Comparison of ENCODE assay signal across 10 cellular contexts in genomic region chr1:78652019-78652560, GRCh38. TPM values are rescaled to one million over a fixed set of nuclear protein-coding genes. Genes with fewer than 3 reads are reported as not detected.
DNase-seq lines count a peak whose midpoint lies in the region; ATAC-seq and TF ChIP-seq lines count a peak whose summit lies in the region.
"Had no signal": no experiment of that assay in that cellular context is flagged by ENCODE, and none has a peak within 500 bp of the region (broad histone marks: within the 10 kb centered on the region; RNA-seq: fewer than 3 reads in every experiment).

No MANE protein-coding gene starts in this region.

- no peak for ATAC-seq in DND-41 (ENCODE audit: insufficient read depth, low read depth)
- no peak for ATAC-seq in activated naive CD8-positive, alpha-beta T cell treated with anti-CD3 and anti-CD28 coated beads, Interleukin-2, amount 50 U/mL, for 24 hours
- ATAC-seq in omental fat pad (ENCODE audit: low FRiP score), result no peak
- ATAC-seq in GM19324 (IDR thresholded peaks at IDR 0.05; ENCODE audit: low FRiP score, unreplicated experiment), result no peak
- ATAC-seq: left lung had no signal

- TF ChIP-seq CTCF in AG04449 (IDR thresholded peaks at IDR 0.05; ENCODE audit: insufficient read depth, low read length, missing control alignments) (no peak), DND-41 (IDR thresholded peaks at IDR 0.05; ENCODE audit: borderline replicate concordance, extremely low read depth, low read length, poor library complexity, severe bottlenecking) (no peak), nephron (IDR thresholded peaks at IDR 0.05; ENCODE audit: unreplicated experiment in 3 of 3) (no peak), omental fat pad (IDR thresholded peaks at IDR 0.05) (no peak)

- H3K36me3 Mint-ChIP-seq in activated naive CD8-positive, alpha-beta T cell treated with anti-CD3 and anti-CD28 coated beads, Interleukin-2, amount 50 U/mL, for 24 hours (ENCODE audit: low read depth), result peaks cover 31% of the 10 kb centered on the region
- peaks cover 3% of the 10 kb centered on the region for H3K36me3 Mint-ChIP-seq in nephron (ENCODE audit: low read depth)

- peak overlapping the region; percentile 68 for H3K4me2 ChIP-seq in DND-41 (ENCODE audit: insufficient read depth, low read length)

- peaks cover 38% of the 10 kb centered on the region for H3K4me1 ChIP-seq in DND-41 (ENCODE audit: insufficient read depth, low read length)
- H3K4me1 ChIP-seq: uterus had no signal

- H3K9me3 Mint-ChIP-seq in activated naive CD8-positive, alpha-beta T cell treated with anti-CD3 and anti-CD28 coated beads, Interleukin-2, amount 50 U/mL, for 24 hours, result peaks cover 7% of the 10 kb centered on the region
- peaks cover 11% of the 10 kb centered on the region for H3K9me3 Mint-ChIP-seq in nephron

- H3K4me1 Mint-ChIP-seq in activated naive CD8-positive, alpha-beta T cell treated with anti-CD3 and anti-CD28 coated beads, Interleukin-2, amount 50 U/mL, for 24 hours, result peaks cover 42% of the 10 kb centered on the region
- peaks cover 35% of the 10 kb centered on the region for H3K4me1 Mint-ChIP-seq in nephron

- no peak overlapping the region for H2AFZ ChIP-seq in DND-41 (ENCODE audit: low read depth, low read length)

- H3K4me3 ChIP-seq in AG04449 (ENCODE audit: low read depth, low read length), result peak overlapping the region; percentile 48
- H3K4me3 ChIP-seq in DND-41 (ENCODE audit: low read depth in 1 of 2, low read length in 2 of 2), result peak overlapping the region; percentile 42 to 62; a peak in 3 of 4 replicates

- CTCF ChIA-PET in AG04449 (lab: Yijun Ruan, JAX), result interaction anchor here (0.8 kb wide), 1 partner anchor 14 kb away, joined by 3 read pairs; no protein-coding TSS in a partner anchor

- H3K9me3 ChIP-seq in DND-41 (ENCODE audit: insufficient read depth, low read length, severe bottlenecking), result peaks cover 4% of the 10 kb centered on the region
- H3K9me3 ChIP-seq: uterus had no signal

- H3K9ac ChIP-seq in DND-41 (ENCODE audit: low read depth, low read length), result peak overlapping the region; percentile 51

- H3K36me3 ChIP-seq in DND-41 (ENCODE audit: insufficient read depth, low read length), result peaks cover 27% of the 10 kb centered on the region; the same call in 1 of the 2 replicates
- H3K36me3 ChIP-seq: uterus had no signal

- H3K27me3 ChIP-seq in DND-41 (ENCODE audit: insufficient read depth, low read length, poor library complexity), result no peaks in the 10 kb centered on the region
- H3K27me3 ChIP-seq: left lung, uterus had no signal

- POLR2A ChIA-PET in AG04449 (lab: Yijun Ruan, JAX), result no interaction called here

- H3K4me3 Mint-ChIP-seq in activated naive CD8-positive, alpha-beta T cell treated with anti-CD3 and anti-CD28 coated beads, Interleukin-2, amount 50 U/mL, for 24 hours, result peak overlapping the region; percentile 82
- H3K4me3 Mint-ChIP-seq in nephron, result peak overlapping the region in 2 of 3 experiments; percentile 26 to 86

- no peak for DNase-seq in AG04449 (ENCODE audit: low read depth, low spot score)
- DNase-seq in DND-41, result no peak
- DNase-seq in activated naive CD8-positive, alpha-beta T cell treated with anti-CD3 and anti-CD28 coated beads, Interleukin-2, amount 50 U/mL, for 24 hours, result no peak
- DNase-seq in omental fat pad (ENCODE audit: low spot score), result no peak
- DNase-seq in stimulated activated naive CD4-positive, alpha-beta T cell (lab: John Stamatoyannopoulos, UW), result no peak
- DNase-seq in COLO668 (lab: John Stamatoyannopoulos, UW; ENCODE audit: unreplicated experiment), result no peak
- DNase-seq: uterus had no signal

- H3K79me2 ChIP-seq in DND-41 (ENCODE audit: insufficient read depth, low read length), result peaks cover 53% of the 10 kb centered on the region

- peak overlapping the region; percentile 78 for H3K27ac ChIP-seq in DND-41 (ENCODE audit: low read length)

- no peaks in the 10 kb centered on the region; the same call in 1 of the 2 replicates for H4K20me1 ChIP-seq in DND-41 (ENCODE audit: insufficient read depth, low read length)

- H3K27ac Mint-ChIP-seq in activated naive CD8-positive, alpha-beta T cell treated with anti-CD3 and anti-CD28 coated beads, Interleukin-2, amount 50 U/mL, for 24 hours, result peak overlapping the region; percentile 82
- H3K27ac Mint-ChIP-seq in nephron, result peak overlapping the region in 2 of 3 experiments; percentile 81 to 82

- no peaks in the 10 kb centered on the region for H3K27me3 Mint-ChIP-seq in activated naive CD8-positive, alpha-beta T cell treated with anti-CD3 and anti-CD28 coated beads, Interleukin-2, amount 50 U/mL, for 24 hours
- no peaks in the 10 kb centered on the region for H3K27me3 Mint-ChIP-seq in nephron (ENCODE audit: low read depth)

RNA-seq across cellular contexts. Expression of gene IFI44, which starts 2.5 kb away (rescaled TPM):
- 10 to 100 TPM; 16.2 to 78.2 (median 20.2) TPM for total RNA-seq in omental fat pad

RNA-seq across cellular contexts. Expression of gene IFI44L, which starts 31.8 kb away (rescaled TPM):
- 10 to 100 TPM in 2 of 4 donors, 1 to 10 TPM in 2; 5.5 to 80.7 (median 11.2) TPM for total RNA-seq in omental fat pad
